ENCODE assay signal across 12 cellular contexts in the genomic region with DNA sequence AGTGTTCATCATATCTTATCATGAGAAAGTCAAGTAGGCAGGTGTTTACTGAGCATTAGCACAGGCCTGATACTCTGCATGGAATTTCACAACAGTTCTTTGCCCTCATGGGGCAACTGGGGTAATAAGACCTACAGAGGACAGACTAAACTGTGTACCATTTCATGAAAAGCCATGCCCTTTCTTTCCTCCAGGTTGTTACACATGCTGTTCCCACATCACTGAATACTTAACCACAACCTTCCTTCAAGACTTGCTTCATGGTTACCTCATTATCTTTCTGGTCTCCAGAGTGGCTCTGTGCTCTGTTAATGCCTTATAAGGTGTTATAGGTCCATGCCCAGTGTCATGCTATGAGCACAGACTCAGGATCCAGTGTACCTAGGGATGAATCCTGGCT. TPM values are rescaled to one million over a fixed set of nuclear protein-coding genes. Genes with fewer than 3 reads are reported as not detected.
DNase-seq lines count a peak whose midpoint lies in the region; FAIRE-seq and TF ChIP-seq lines count a peak whose summit lies in the region.
"Had no signal": no experiment of that assay in that cellular context is flagged by ENCODE, and none has a peak within 500 bp of the region (broad histone marks: within the 10 kb centered on the region; RNA-seq: fewer than 3 reads in every experiment).

No MANE protein-coding gene starts in this region.

- peaks cover 48% of the 10 kb centered on the region for H3K4me1 Mint-ChIP-seq in activated CD4-positive, alpha-beta T cell treated with anti-CD3 and anti-CD28 coated beads, Interleukin-2, amount 10 ng/mL, durations not matched to agents 24 days and 14 days
- H3K4me1 Mint-ChIP-seq in activated naive CD8-positive, alpha-beta T cell treated with anti-CD3 and anti-CD28 coated beads for 36 hours: peaks cover 49% of the 10 kb centered on the region

- peak overlapping the region; percentile 50 for H3K27ac Mint-ChIP-seq in activated CD4-positive, alpha-beta T cell treated with anti-CD3 and anti-CD28 coated beads, Interleukin-2, amount 10 ng/mL, durations not matched to agents 24 days and 14 days
- H3K27ac Mint-ChIP-seq in activated naive CD8-positive, alpha-beta T cell treated with anti-CD3 and anti-CD28 coated beads for 36 hours: peak overlapping the region; percentile 73

- in situ Hi-C loops in KBM-7 (cut with MboI; ENCODE audit: low pct_unique_long_range_greater_than_20kb, low sequenced_read_pairs) (loop anchor here (25.0 kb wide), 1 partner anchor 187 kb away; the partner anchor contains the start of genes CCPG1 and PIERCE2), GM13976 (cut with MboI; ENCODE audit: low sequenced_read_pairs, unreplicated experiment) (loop anchor here (5.0 kb wide), 1 partner anchor 47 kb away; no protein-coding TSS in a partner anchor)

- H3K27ac ChIP-seq in small intestine (ENCODE audit: low read depth in 1 of 2, low read length in 1 of 2): no peak overlapping the region

- intact Hi-C loops in activated CD4-positive, alpha-beta T cell treated with anti-CD3 and anti-CD28 coated beads, Interleukin-2, amount 10 ng/mL, durations not matched to agents 24 days and 14 days (cut with micrococcal nuclease): loop anchor here (10.0 kb wide), 1 partner anchor 180 kb away; the partner anchor contains the start of genes CCPG1 and PIERCE2

- no peaks in the 10 kb centered on the region for H3K27me3 Mint-ChIP-seq in activated CD4-positive, alpha-beta T cell treated with anti-CD3 and anti-CD28 coated beads, Interleukin-2, amount 10 ng/mL, durations not matched to agents 24 days and 14 days
- H3K27me3 Mint-ChIP-seq in activated naive CD8-positive, alpha-beta T cell treated with anti-CD3 and anti-CD28 coated beads for 36 hours: no peaks in the 10 kb centered on the region

- no peak for FAIRE-seq in small intestine (lab: Jason Lieb, UNC)
- FAIRE-seq: A204.1, urothelium cell line had no signal

- H3K4me3 ChIP-seq in small intestine (ENCODE audit: low read depth in 1 of 2, low read length in 2 of 2): no peak overlapping the region
- H3K4me3 ChIP-seq in MG63: no peak overlapping the region

- H3K4me3 Mint-ChIP-seq in activated CD4-positive, alpha-beta T cell treated with anti-CD3 and anti-CD28 coated beads, Interleukin-2, amount 10 ng/mL, durations not matched to agents 24 days and 14 days: no peak overlapping the region
- peak overlapping the region; percentile 11 for H3K4me3 Mint-ChIP-seq in activated naive CD8-positive, alpha-beta T cell treated with anti-CD3 and anti-CD28 coated beads for 36 hours

- H3K9me3 Mint-ChIP-seq in activated CD4-positive, alpha-beta T cell treated with anti-CD3 and anti-CD28 coated beads, Interleukin-2, amount 10 ng/mL, durations not matched to agents 24 days and 14 days: no peaks in the 10 kb centered on the region
- H3K9me3 Mint-ChIP-seq in activated naive CD8-positive, alpha-beta T cell treated with anti-CD3 and anti-CD28 coated beads for 36 hours: no peaks in the 10 kb centered on the region

- TF ChIP-seq CTCF in GM13976 (IDR thresholded peaks at IDR 0.05; ENCODE audit: borderline replicate concordance, control extremely low read depth, extremely low read depth, insufficient read depth, missing control alignments): no peak
- TF ChIP-seq CTCF in GM20000 (IDR thresholded peaks at IDR 0.05; ENCODE audit: extremely low read depth, missing control alignments): no peak

- H3K9me3 ChIP-seq in small intestine (ENCODE audit: control insufficient read depth, low read depth): no peaks in the 10 kb centered on the region
- H3K9me3 ChIP-seq in MG63: no peaks in the 10 kb centered on the region

- DNase-seq in activated CD4-positive, alpha-beta T cell treated with anti-CD3 and anti-CD28 coated beads, Interleukin-2, amount 10 ng/mL, durations not matched to agents 24 days and 14 days: peak; percentile 73
- no peak for DNase-seq in activated CD4-positive, alpha-beta T cell treated with anti-CD3 and anti-CD28 coated beads, Interleukin-2, amount 50 U/mL, for 4 hours
- peak; percentile 37 for DNase-seq in KBM-7
- no peak for DNase-seq in activated naive CD8-positive, alpha-beta T cell treated with anti-CD3 and anti-CD28 coated beads for 36 hours
- peak; percentile 71 for DNase-seq in small intestine
- DNase-seq in GM13976 (ENCODE audit: low spot score): no peak
- no peak for DNase-seq in GM20000 (ENCODE audit: low spot score)
- no peak for DNase-seq in MG63
- DNase-seq: effector memory CD4-positive, alpha-beta T cell; GDM1 had no signal

- H3K27me3 ChIP-seq in small intestine (ENCODE audit: control insufficient read depth in 2 of 2, insufficient read depth in 2 of 2, low read length in 2 of 2): no peaks in the 10 kb centered on the region
- H3K27me3 ChIP-seq in MG63: no peaks in the 10 kb centered on the region

- H3K4me1 ChIP-seq in small intestine (ENCODE audit: control insufficient read depth in 2 of 2, insufficient read depth in 1 of 2, low read depth in 1 of 2, low read length in 1 of 2): peaks cover 0 to 5% of the 10 kb centered on the region in 2 donors

- peaks cover 54% of the 10 kb centered on the region for H3K36me3 Mint-ChIP-seq in activated CD4-positive, alpha-beta T cell treated with anti-CD3 and anti-CD28 coated beads, Interleukin-2, amount 10 ng/mL, durations not matched to agents 24 days and 14 days (ENCODE audit: low read depth)
- H3K36me3 Mint-ChIP-seq in activated naive CD8-positive, alpha-beta T cell treated with anti-CD3 and anti-CD28 coated beads for 36 hours: peaks cover 62% of the 10 kb centered on the region

- peaks cover 0 to 8% of the 10 kb centered on the region in 2 donors for H3K36me3 ChIP-seq in small intestine (ENCODE audit: control insufficient read depth in 2 of 2, insufficient read depth in 2 of 2, low read length in 2 of 2)
- H3K36me3 ChIP-seq in MG63: no peaks in the 10 kb centered on the region

RNA-seq across cellular contexts. Expression of gene RSL24D1, which starts 28.2 kb away (rescaled TPM):
- total RNA-seq in activated CD4-positive, alpha-beta T cell treated with anti-CD3 and anti-CD28 coated beads, Interleukin-2, amount 10 ng/mL, durations not matched to agents 24 days and 14 days: 121 TPM in 2 replicates
- 100 to 1,000 TPM; 179 to 181 TPM for total RNA-seq in activated naive CD8-positive, alpha-beta T cell treated with anti-CD3 and anti-CD28 coated beads for 36 hours
- polyA plus RNA-seq in small intestine: 10 to 100 TPM; 42.7 to 79.1 (median 77.5) TPM
- 173 and 262 TPM in 2 replicates for total RNA-seq in MG63 (2014; rRNA removed; shearing (Covaris generic); ENCODE audit: low replicate concordance)

Comparison
In these comparisons a context has a peak if more than half of its experiments do, and no peak if none do; other contexts are left out.
1. DNase-seq: peak in activated CD4-positive, alpha-beta T cell treated with anti-CD3 and anti-CD28 coated beads, Interleukin-2, amount 10 ng/mL, durations not matched to agents 24 days and 14 days (single experiment), KBM-7 (single experiment) and small intestine (single experiment); none in activated CD4-positive, alpha-beta T cell treated with anti-CD3 and anti-CD28 coated beads, Interleukin-2, amount 50 U/mL, for 4 hours (0 of 2), activated naive CD8-positive, alpha-beta T cell treated with anti-CD3 and anti-CD28 coated beads for 36 hours (single experiment), GM13976 (single experiment), GM20000 (single experiment) and MG63 (single experiment).